ENCODE assay signal across 9 cellular contexts in genomic region chr11:86940122-86940777, GRCh38. TPM values are rescaled to one million over a fixed set of nuclear protein-coding genes. Genes with fewer than 3 reads are reported as not detected.
DNase-seq lines count a peak whose midpoint lies in the region; ATAC-seq and TF ChIP-seq lines count a peak whose summit lies in the region.
"Had no signal": no experiment of that assay in that cellular context is flagged by ENCODE, and none has a peak within 500 bp of the region (broad histone marks: within the 10 kb centered on the region; RNA-seq: fewer than 3 reads in every experiment).

No MANE protein-coding gene starts in this region.

- H3K79me2 ChIP-seq in mesendoderm (ENCODE audit: control insufficient read depth, insufficient read depth, low read length) = no peaks in the 10 kb centered on the region

- H2AK5ac ChIP-seq in mesendoderm (ENCODE audit: low read length) = no peak overlapping the region

- peak; percentile 74 for ATAC-seq in thoracic aorta (ENCODE audit: insufficient number of reproducible peaks, low FRiP score, low read depth)
- no peak for ATAC-seq in HG03108 (IDR thresholded peaks at IDR 0.05; ENCODE audit: unreplicated experiment)
- ATAC-seq in GM18867 (IDR thresholded peaks at IDR 0.05; ENCODE audit: unreplicated experiment) = no peak

- no peaks in the 10 kb centered on the region for H3K36me3 ChIP-seq in endocrine pancreas (ENCODE audit: control insufficient read depth, insufficient read depth, low read length)
- no peaks in the 10 kb centered on the region for H3K36me3 ChIP-seq in mesendoderm (ENCODE audit: control insufficient read depth, insufficient read depth, low read length)
- no peaks in the 10 kb centered on the region for H3K36me3 ChIP-seq in thoracic aorta

- H3K27me3 ChIP-seq in endocrine pancreas (ENCODE audit: control insufficient read depth, insufficient read depth, low read length) = no peaks in the 10 kb centered on the region
- no peaks in the 10 kb centered on the region for H3K27me3 ChIP-seq in mesendoderm (ENCODE audit: insufficient read depth, low read length, poor library complexity)
- H3K27me3 ChIP-seq in thoracic aorta (replicated peaks; ENCODE audit: insufficient read depth) = no peaks in the 10 kb centered on the region

- H3K4me3 ChIP-seq in endocrine pancreas (ENCODE audit: control insufficient read depth, insufficient read depth, low read length) = peak overlapping the region; percentile 38
- no peak overlapping the region for H3K4me3 ChIP-seq in mesendoderm (ENCODE audit: low read length)
- H3K4me3 ChIP-seq in thoracic aorta = peak overlapping the region; percentile 56

- H2BK15ac ChIP-seq in mesendoderm (replicated peaks; ENCODE audit: low read depth) = no peak overlapping the region

- no peak overlapping the region for H2BK120ac ChIP-seq in mesendoderm (ENCODE audit: low read depth, low read length)

- no peak for TF ChIP-seq CTCF in thoracic aorta (IDR thresholded peaks at IDR 0.05)

- H3K79me1 ChIP-seq in mesendoderm (ENCODE audit: low read length) = no peaks in the 10 kb centered on the region

- H3K4me1 ChIP-seq in endocrine pancreas (ENCODE audit: control insufficient read depth, insufficient read depth, low read length) (no peaks in the 10 kb centered on the region), mesendoderm (ENCODE audit: control insufficient read depth, low read depth, low read length) (peaks cover 10% of the 10 kb centered on the region), thoracic aorta (ENCODE audit: control insufficient read depth in 1 of 2, low read depth in 2 of 2) (peaks cover 35 to 92% of the 10 kb centered on the region in 2 donors)

- H2BK5ac ChIP-seq in mesendoderm (ENCODE audit: low read length) = peak overlapping the region; percentile 61

- H3K9me3 ChIP-seq in endocrine pancreas (ENCODE audit: control insufficient read depth, low read length) = no peaks in the 10 kb centered on the region
- H3K9me3 ChIP-seq in thoracic aorta = no peaks in the 10 kb centered on the region

- H3K27ac ChIP-seq in mesendoderm (ENCODE audit: low read depth, low read length) (peak overlapping the region; percentile 4), thoracic aorta (peak overlapping the region; percentile 70 to 82)

- DNase-seq in NCI-H2196 (lab: John Stamatoyannopoulos, UW; ENCODE audit: unreplicated experiment) = peak; percentile 49
- DNase-seq in mesendoderm = peak; percentile 73
- DNase-seq in thoracic aorta (ENCODE audit: low spot score) = no peak
- DNase-seq in mucosa of gallbladder (ENCODE audit: low spot score) = no peak
- DNase-seq in activated gamma-delta T cell treated with Interleukin-2 at 50 U/mL for 16 hours = no peak
- DNase-seq: H7 had no signal

- H3K9ac ChIP-seq in endocrine pancreas (ENCODE audit: control insufficient read depth, insufficient read depth, low read length) (no peak overlapping the region), mesendoderm (ENCODE audit: low read length) (peak overlapping the region; percentile 37)

- peak overlapping the region; percentile 71 for H3K18ac ChIP-seq in mesendoderm (ENCODE audit: low read length)

- no peak overlapping the region for H3K4ac ChIP-seq in mesendoderm (ENCODE audit: low read depth, low read length)

- no peak overlapping the region for H4K5ac ChIP-seq in mesendoderm (ENCODE audit: low read length)

- no CpG with 5 or more reads among the region's 11 CpGs for WGBS in mesendoderm (ENCODE audit: extremely low coverage, insufficient coverage, low lambda C conversion rate)

- no peak overlapping the region for H3K23ac ChIP-seq in mesendoderm (ENCODE audit: low read length)

- no peak overlapping the region for H4K8ac ChIP-seq in mesendoderm (ENCODE audit: low read depth, low read length)

- peak overlapping the region; percentile 77 for H3K56ac ChIP-seq in mesendoderm (ENCODE audit: low read length)

- H3K4me2 ChIP-seq in mesendoderm (ENCODE audit: low read length) = no peak overlapping the region

RNA-seq across cellular contexts. Expression of gene FZD4, which starts 14.9 kb away (rescaled TPM):
- polyA plus RNA-seq in mesendoderm (2013, experiment 1 of 2) = 4.7 TPM
- polyA plus RNA-seq in mesendoderm (2013, experiment 2 of 2) = 4.2 TPM
- total RNA-seq in thoracic aorta (100 to 1,000 TPM in 1 of 2 donors, 10 to 100 TPM in 1; 75.2 to 104 TPM), mucosa of gallbladder (18.2 TPM)

Comparison
In these comparisons a context has a peak if more than half of its experiments do, and no peak if none do; other contexts are left out.
1. DNase-seq: peak in NCI-H2196 (single experiment) and mesendoderm (single experiment); none in thoracic aorta (single experiment), mucosa of gallbladder (single experiment) and activated gamma-delta T cell treated with Interleukin-2 at 50 U/mL for 16 hours (single experiment).